Comparison of ENCODE assay signal across 8 cellular contexts in the genomic region with DNA sequence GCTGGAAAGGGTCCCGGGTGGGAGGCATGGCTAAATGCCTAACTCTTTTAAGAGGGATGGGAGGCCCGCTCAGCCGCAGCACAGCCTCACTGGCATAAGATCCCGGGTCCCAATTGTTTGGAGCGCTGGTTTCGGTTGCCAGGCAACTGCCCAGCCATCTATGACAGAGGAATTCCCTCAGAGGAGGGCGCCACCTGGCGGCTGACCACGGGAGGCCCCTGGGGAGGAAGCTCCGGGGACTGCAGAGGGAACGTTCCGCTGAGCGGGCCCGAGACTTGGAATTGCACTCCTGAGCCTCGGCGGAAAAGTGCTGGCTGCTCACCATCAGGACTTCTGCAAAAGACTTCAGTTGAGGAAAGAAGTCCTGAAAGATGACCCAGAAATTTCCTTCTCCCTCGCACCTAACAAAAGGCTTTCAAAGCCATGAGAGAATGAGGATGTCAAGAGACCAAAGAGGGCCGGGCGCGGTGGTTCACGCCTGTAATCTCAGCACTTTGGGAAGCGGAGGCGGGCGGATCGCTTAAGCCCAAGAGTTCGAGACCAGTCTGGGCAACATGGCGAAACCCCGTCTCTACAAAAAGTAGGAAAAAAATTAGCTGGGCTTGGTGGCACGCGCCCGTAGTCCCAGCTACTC. TPM values are rescaled to one million over a fixed set of nuclear protein-coding genes. Genes with fewer than 3 reads are reported as not detected.
DNase-seq lines count a peak whose midpoint lies in the region; ATAC-seq and TF ChIP-seq lines count a peak whose summit lies in the region.

No MANE protein-coding gene starts in this region.

- intact Hi-C loops in CD4-positive, alpha-beta T cell (cut with DNase I, micrococcal nuclease) = loop anchor here (1.0 to 10.0 kb wide), 16 partner anchors 12 to 595 kb away; partner anchors contain the start of genes CLCC1 (in 2 of the 2), PRPF38B (in 2 of the 2), SARS1 (in 2 of the 2) and ATXN7L2 (in 1 of the 2)

- peak; percentile 84 to 94 (median 86) for DNase-seq in CD4-positive, alpha-beta T cell
- peak; percentile 90 for DNase-seq in HuH-7.5 (ENCODE audit: low spot score)
- DNase-seq in OCI-M1 (lab: John Stamatoyannopoulos, UW) = peak; percentile 90
- DNase-seq in activated T-cell treated with anti-CD3 and anti-CD28 coated beads, Interleukin-2, amount 50 U/mL, for 1 hour = peak; percentile 92
- peak; percentile 74 to 80 for DNase-seq in stimulated activated CD8-positive, alpha-beta memory T cell treated with anti-CD3 and anti-CD28 coated beads, Interleukin-4, amount 100 ng/mL, for 4 hours (ENCODE audit: low read depth in 2 of 2, low spot score in 1 of 2)

- H3K4me3 ChIP-seq in muscle layer of duodenum (ENCODE audit: low read depth in 1 of 2, low read length in 2 of 2) = peak overlapping the region; percentile 41 to 59

- H3K4me3 Mint-ChIP-seq in CD4-positive, alpha-beta T cell = peak overlapping the region; percentile 94

- peak overlapping the region; percentile 98 for H3K27ac Mint-ChIP-seq in CD4-positive, alpha-beta T cell

- no peaks in the 10 kb centered on the region for H3K36me3 ChIP-seq in muscle layer of duodenum (ENCODE audit: control insufficient read depth in 1 of 2, insufficient read depth in 2 of 2, low read length in 2 of 2)

- TF ChIP-seq CTCF in CD4-positive, alpha-beta T cell (IDR thresholded peaks at IDR 0.05) = peak; percentile 93

- peaks cover 5 to 27% of the 10 kb centered on the region in 2 donors for H3K4me1 ChIP-seq in muscle layer of duodenum (ENCODE audit: control insufficient read depth in 1 of 2, insufficient read depth in 2 of 2, low read length in 2 of 2)

- H3K27me3 Mint-ChIP-seq in CD4-positive, alpha-beta T cell = peaks cover 9% of the 10 kb centered on the region

- peak; percentile 52 for ATAC-seq in CD4-positive, alpha-beta T cell (ENCODE audit: poor library complexity)
- ATAC-seq in GM19467 (IDR thresholded peaks at IDR 0.05; ENCODE audit: unreplicated experiment) = peak; percentile 62
- ATAC-seq in esophagus mucosa = peak; percentile 87

- H3K4me1 Mint-ChIP-seq in CD4-positive, alpha-beta T cell (ENCODE audit: low read depth) = peaks cover 31% of the 10 kb centered on the region

- H3K27me3 ChIP-seq in CD4-positive, alpha-beta T cell (ENCODE audit: control insufficient read depth, insufficient read depth, low read length) = no peaks in the 10 kb centered on the region
- peaks cover 13% of the 10 kb centered on the region for H3K27me3 ChIP-seq in muscle layer of duodenum (ENCODE audit: low read depth, low read length)

- peaks cover 12% of the 10 kb centered on the region for H3K36me3 Mint-ChIP-seq in CD4-positive, alpha-beta T cell (ENCODE audit: low read depth)

- H3K9me3 ChIP-seq in CD4-positive, alpha-beta T cell (ENCODE audit: control insufficient read depth, low read length) = no peaks in the 10 kb centered on the region
- no peaks in the 10 kb centered on the region for H3K9me3 ChIP-seq in muscle layer of duodenum (ENCODE audit: control insufficient read depth in 1 of 2, low read length in 2 of 2)

- no peak overlapping the region for H3K27ac ChIP-seq in CD4-positive, alpha-beta T cell (ENCODE audit: low read depth, low read length)
- H3K27ac ChIP-seq in muscle layer of duodenum (ENCODE audit: low read length) = no peak overlapping the region

- H3K9me3 Mint-ChIP-seq in CD4-positive, alpha-beta T cell = no peaks in the 10 kb centered on the region

- POLR2A ChIA-PET in CD4-positive, alpha-beta T cell (lab: Charles Lee) = interaction anchor here (0.6 to 6.9 kb wide), 9 partner anchors 13 to 421 kb away, joined by 3 to 126 read pairs (median 8); partner anchors contain the start of genes PRPF38B, SARS1, TAF13 and TMEM167B

- CTCF ChIA-PET in CD4-positive, alpha-beta T cell (lab: Charles Lee) = interaction anchor here (0.6 to 8.0 kb wide), 22 partner anchors 8 to 553 kb away, joined by 3 to 104 read pairs (median 4); partner anchors contain the start of genes CLCC1, EEIG2, TAF13 and TMEM167B

RNA-seq across cellular contexts. Expression of gene ELAPOR1, which starts 1.1 kb away (rescaled TPM):
- total RNA-seq in CD4-positive, alpha-beta T cell = 10 to 100 TPM; 14.2 to 16.1 TPM
- total RNA-seq in esophagus mucosa = 1.9 TPM

RNA-seq across cellular contexts. Expression of gene TMEM167B, which starts 22.2 kb away (rescaled TPM):
- 10 to 100 TPM; 70.2 to 71.0 TPM for total RNA-seq in CD4-positive, alpha-beta T cell
- 28.9 TPM for total RNA-seq in esophagus mucosa

RNA-seq across cellular contexts. Expression of gene TAF13, which starts 37.0 kb away (rescaled TPM):
- 10 to 100 TPM; 25.9 to 26.5 TPM for total RNA-seq in CD4-positive, alpha-beta T cell
- total RNA-seq in esophagus mucosa = 47.7 TPM
